Comparison of ENCODE assay signal across 10 cellular contexts in the genomic region with DNA sequence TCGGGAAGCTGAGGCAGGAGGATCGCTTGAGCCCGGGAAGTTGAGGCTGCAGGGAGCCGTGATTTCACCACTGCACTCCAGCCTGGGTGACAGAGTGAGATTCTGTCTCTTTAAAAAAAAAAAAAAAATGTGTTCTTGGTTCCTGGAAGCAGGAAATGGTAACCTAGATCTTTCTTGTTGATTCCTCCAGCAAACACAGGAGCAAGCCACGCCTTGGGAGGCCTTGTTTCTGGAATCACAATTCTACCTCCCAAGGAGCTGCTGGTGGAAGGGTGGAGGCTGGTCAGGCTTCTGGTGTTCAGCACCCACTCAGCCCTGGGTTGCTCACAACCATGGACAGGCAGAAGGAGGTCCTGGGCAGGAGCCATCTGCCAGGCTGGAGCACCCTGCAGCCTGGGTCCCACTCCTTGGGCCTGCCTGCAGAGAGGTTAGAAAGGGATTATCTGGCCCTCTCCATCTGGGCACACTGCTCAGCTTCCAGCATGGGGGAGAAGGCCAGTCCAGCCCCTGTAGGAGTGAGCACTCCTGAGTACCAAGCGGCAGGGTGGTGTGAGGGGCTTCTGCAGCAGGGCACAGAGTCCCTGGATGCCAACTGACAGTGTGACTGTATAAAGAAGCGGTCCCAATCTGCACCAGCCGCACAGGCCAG.
DNase-seq lines count a peak whose midpoint lies in the region; ATAC-seq and TF ChIP-seq lines count a peak whose summit lies in the region.
"Had no signal": no experiment of that assay in that cellular context is flagged by ENCODE, and none has a peak within 500 bp of the region (broad histone marks: within the 10 kb centered on the region; RNA-seq: fewer than 3 reads in every experiment).

No MANE protein-coding gene starts in this region.

- WGBS in body of pancreas, 2 donors, result 86 to 90% methylated on average over 8 of the region's 8 CpGs

- peaks cover 18% of the 10 kb centered on the region for H3K27me3 Mint-ChIP-seq in activated CD8-positive, alpha-beta T cell treated with anti-CD3 and anti-CD28 coated beads, Interleukin-2, amount 10 ng/mL, durations not matched to agents 7 days and 5 days (ENCODE audit: low read depth)
- H3K27me3 Mint-ChIP-seq in activated CD8-positive, alpha-beta T cell treated with anti-CD3 and anti-CD28 coated beads for 36 hours, result peaks cover 1% of the 10 kb centered on the region
- H3K27me3 Mint-ChIP-seq: B cell had no signal

- no peak for TF ChIP-seq CTCF in activated CD8-positive, alpha-beta T cell treated with anti-CD3 and anti-CD28 coated beads for 36 hours (IDR thresholded peaks at IDR 0.05)
- TF ChIP-seq CTCF in body of pancreas (IDR thresholded peaks at IDR 0.05), result no peak
- TF ChIP-seq CTCF in upper lobe of right lung (IDR thresholded peaks at IDR 0.05), result no peak

- no peak overlapping the region for H3K4me3 Mint-ChIP-seq in activated CD8-positive, alpha-beta T cell treated with anti-CD3 and anti-CD28 coated beads, Interleukin-2, amount 10 ng/mL, durations not matched to agents 7 days and 5 days
- no peak overlapping the region for H3K4me3 Mint-ChIP-seq in activated CD8-positive, alpha-beta T cell treated with anti-CD3 and anti-CD28 coated beads for 36 hours
- H3K4me3 Mint-ChIP-seq: B cell had no signal

- H3K27ac ChIP-seq in body of pancreas (peak overlapping the region in 2 of 4 donors; percentile 58 to 76), layer of hippocampus (ENCODE audit: low read depth, low read length) (peak overlapping the region; percentile 43), upper lobe of right lung (peak overlapping the region; percentile 70)

- no peaks in the 10 kb centered on the region for H3K36me3 Mint-ChIP-seq in activated CD8-positive, alpha-beta T cell treated with anti-CD3 and anti-CD28 coated beads, Interleukin-2, amount 10 ng/mL, durations not matched to agents 7 days and 5 days (ENCODE audit: low read depth)
- H3K36me3 Mint-ChIP-seq in activated CD8-positive, alpha-beta T cell treated with anti-CD3 and anti-CD28 coated beads for 36 hours (ENCODE audit: low read depth), result no peaks in the 10 kb centered on the region

- H3K27me3 ChIP-seq in body of pancreas, result no peaks in the 10 kb centered on the region
- no peaks in the 10 kb centered on the region for H3K27me3 ChIP-seq in layer of hippocampus (ENCODE audit: control insufficient read depth, insufficient read depth, low read length)
- no peaks in the 10 kb centered on the region for H3K27me3 ChIP-seq in upper lobe of right lung

- H3K4me3 ChIP-seq in body of pancreas, result no peak overlapping the region
- H3K4me3 ChIP-seq in upper lobe of right lung, result no peak overlapping the region

- no peaks in the 10 kb centered on the region for H3K9me3 ChIP-seq in body of pancreas
- no peaks in the 10 kb centered on the region for H3K9me3 ChIP-seq in upper lobe of right lung

- no peak for ATAC-seq in activated CD8-positive, alpha-beta T cell treated with anti-CD3 and anti-CD28 coated beads, Interleukin-2, amount 10 ng/mL, durations not matched to agents 7 days and 5 days
- ATAC-seq in activated CD8-positive, alpha-beta T cell treated with anti-CD3 and anti-CD28 coated beads for 36 hours, result no peak
- peak; percentile 55 for ATAC-seq in body of pancreas
- ATAC-seq in upper lobe of right lung, result peak; percentile 64
- no peak for ATAC-seq in GM19397 (IDR thresholded peaks at IDR 0.05; ENCODE audit: unreplicated experiment)
- ATAC-seq: Panc1 had no signal

- POLR2A ChIA-PET in activated CD8-positive, alpha-beta T cell treated with anti-CD3 and anti-CD28 coated beads, Interleukin-2, amount 10 ng/mL, durations not matched to agents 7 days and 5 days (lab: Charles Lee), result no interaction called here
- POLR2A ChIA-PET in activated CD8-positive, alpha-beta T cell treated with anti-CD3 and anti-CD28 coated beads for 36 hours (lab: Charles Lee), result no interaction called here

- TF ChIP-seq POLR2A in body of pancreas (IDR thresholded peaks at IDR 0.05), result no peak

- no peaks in the 10 kb centered on the region for H3K36me3 ChIP-seq in body of pancreas (replicated peaks in 1 of 2; ENCODE audit: insufficient read depth in 1 of 2, low read depth in 2 of 2)
- H3K36me3 ChIP-seq in upper lobe of right lung, result no peaks in the 10 kb centered on the region

- intact Hi-C loops in activated CD8-positive, alpha-beta T cell treated with anti-CD3 and anti-CD28 coated beads for 36 hours (cut with micrococcal nuclease), result no loop called here
- intact Hi-C loops in body of pancreas (cut with DNase I), result no loop called here
- intact Hi-C loops in upper lobe of right lung (cut with DNase I), result no loop called here

- CTCF ChIA-PET in activated CD8-positive, alpha-beta T cell treated with anti-CD3 and anti-CD28 coated beads, Interleukin-2, amount 10 ng/mL, durations not matched to agents 7 days and 5 days (lab: Charles Lee), result no interaction called here
- CTCF ChIA-PET in activated CD8-positive, alpha-beta T cell treated with anti-CD3 and anti-CD28 coated beads for 36 hours (lab: Charles Lee), result interaction anchor here (0.6 to 1.3 kb wide), 2 partner anchors 83 to 163 kb away, joined by 3 to 4 read pairs; no protein-coding TSS in a partner anchor

- H3K27ac Mint-ChIP-seq in activated CD8-positive, alpha-beta T cell treated with anti-CD3 and anti-CD28 coated beads, Interleukin-2, amount 10 ng/mL, durations not matched to agents 7 days and 5 days, result peak overlapping the region; percentile 60
- H3K27ac Mint-ChIP-seq in activated CD8-positive, alpha-beta T cell treated with anti-CD3 and anti-CD28 coated beads for 36 hours, result no peak overlapping the region
- H3K27ac Mint-ChIP-seq: B cell had no signal

- H3K4me1 Mint-ChIP-seq in activated CD8-positive, alpha-beta T cell treated with anti-CD3 and anti-CD28 coated beads, Interleukin-2, amount 10 ng/mL, durations not matched to agents 7 days and 5 days (ENCODE audit: low read depth), result peaks cover 24% of the 10 kb centered on the region
- H3K4me1 Mint-ChIP-seq in activated CD8-positive, alpha-beta T cell treated with anti-CD3 and anti-CD28 coated beads for 36 hours (ENCODE audit: low read depth), result peaks cover 2% of the 10 kb centered on the region

- DNase-seq in activated CD8-positive, alpha-beta T cell treated with anti-CD3 and anti-CD28 coated beads, Interleukin-2, amount 10 ng/mL, durations not matched to agents 7 days and 5 days, result no peak
- no peak for DNase-seq in activated CD8-positive, alpha-beta T cell treated with anti-CD3 and anti-CD28 coated beads for 36 hours
- DNase-seq in body of pancreas (peak in 1 of 4 donors; percentile 74), upper lobe of right lung (no peak), AG08396 (ENCODE audit: low spot score) (no peak)
- DNase-seq in activated T-cell treated with anti-CD3 and anti-CD28 coated beads, Interleukin-2, amount 50 U/mL, for 1 hour, result no peak

- no peaks in the 10 kb centered on the region for H3K9me3 Mint-ChIP-seq in activated CD8-positive, alpha-beta T cell treated with anti-CD3 and anti-CD28 coated beads, Interleukin-2, amount 10 ng/mL, durations not matched to agents 7 days and 5 days (ENCODE audit: insufficient read depth)
- H3K9me3 Mint-ChIP-seq in activated CD8-positive, alpha-beta T cell treated with anti-CD3 and anti-CD28 coated beads for 36 hours, result no peaks in the 10 kb centered on the region

- peaks cover 9% of the 10 kb centered on the region for H3K4me1 ChIP-seq in body of pancreas
- H3K4me1 ChIP-seq in upper lobe of right lung, result peaks cover 50% of the 10 kb centered on the region

Comparison
In these comparisons a context has a peak if more than half of its experiments do, and no peak if none do; other contexts are left out.
1. ATAC-seq: peak in body of pancreas (single experiment) and upper lobe of right lung (single experiment); none in activated CD8-positive, alpha-beta T cell treated with anti-CD3 and anti-CD28 coated beads, Interleukin-2, amount 10 ng/mL, durations not matched to agents 7 days and 5 days (single experiment), activated CD8-positive, alpha-beta T cell treated with anti-CD3 and anti-CD28 coated beads for 36 hours (single experiment) and GM19397 (single experiment).